25 cellular contexts compared by ENCODE assay signal in the genomic region with DNA sequence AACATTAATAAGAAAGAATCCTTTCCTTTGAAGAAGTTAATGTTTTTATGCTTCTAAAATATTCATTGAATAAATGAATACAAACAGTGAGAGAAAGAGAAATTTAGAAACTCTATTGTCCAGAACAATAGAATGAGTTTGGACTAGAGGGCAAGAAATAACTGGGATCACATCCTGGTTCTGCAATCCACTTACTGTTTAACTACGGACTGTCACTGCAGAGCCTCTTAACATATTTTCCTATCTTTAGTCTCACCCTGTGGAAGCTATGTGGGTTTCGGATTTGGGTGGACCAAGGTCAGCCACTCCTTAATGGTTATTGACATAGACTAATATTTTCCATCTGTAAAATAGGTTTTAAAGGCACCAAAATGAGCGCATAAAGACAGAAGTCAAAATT.
DNase-seq lines count a peak whose midpoint lies in the region; FAIRE-seq and TF ChIP-seq lines count a peak whose summit lies in the region.
"Had no signal": no experiment of that assay in that cellular context is flagged by ENCODE, and none has a peak within 500 bp of the region (broad histone marks: within the 10 kb centered on the region; RNA-seq: fewer than 3 reads in every experiment).

No MANE protein-coding gene starts in this region.

- H3K9me3 ChIP-seq in A673 (ENCODE audit: low read depth, low read length, poor library complexity, severe bottlenecking) (no peaks in the 10 kb centered on the region), SK-N-MC (ENCODE audit: low read depth, low read length) (no peaks in the 10 kb centered on the region), small intestine (ENCODE audit: control insufficient read depth, low read depth) (no peaks in the 10 kb centered on the region), Caco-2 (no peaks in the 10 kb centered on the region)
- H3K9me3 ChIP-seq: HAP-1 had no signal

- no peak for TF ChIP-seq CTCF in A673 (conservative IDR thresholded peaks at IDR 0.05; ENCODE audit: low read depth, low read length)
- TF ChIP-seq CTCF in Caco-2 (IDR thresholded peaks at IDR 0.05; ENCODE audit: insufficient read depth in 1 of 2, low read depth in 1 of 2, low read length in 1 of 2, severe bottlenecking in 1 of 2, unreplicated experiment in 1 of 2): no peak

- no peak overlapping the region for H3K4me3 Mint-ChIP-seq in Caco-2 (ENCODE audit: unreplicated experiment)
- H3K4me3 Mint-ChIP-seq: CD4-positive, CD25-positive, alpha-beta regulatory T cell; HFFc6 had no signal

- 43 to 73% (median 58%) methylated on average over 3 of the region's 3 CpGs for WGBS in small intestine, 3 donors

- intact Hi-C loops in A673 (cut with micrococcal nuclease; ENCODE audit: unreplicated experiment): no loop called here
- intact Hi-C loops in Caco-2 (cut with micrococcal nuclease; ENCODE audit: unreplicated experiment): no loop called here

- DNase-seq in DMS53 (lab: John Stamatoyannopoulos, UW) (peak; percentile 25), DMS53 treated with DMSO at 0.1 percent for 48 hours (lab: John Stamatoyannopoulos, UW; ENCODE audit: unreplicated experiment) (no peak), A673 (ENCODE audit: low spot score) (no peak), SK-N-MC (ENCODE audit: low read depth, low spot score) (no peak), small intestine (peak; percentile 45), Caco-2 (no peak), T-helper 9 cell (no peak)
- no peak for DNase-seq in stimulated activated CD4-positive, alpha-beta T cell treated with anti-CD3 and anti-CD28 coated beads, Interleukin-12 subunit alpha, Interleukin-12 subunit beta, amount 100 ng/mL, for 4 hours
- DNase-seq: ACHN; CD4-positive, CD25-positive, alpha-beta regulatory T cell; GDM1; GOT3; HFFc6; KBM-7; NCI-H2029; NCI-H446; NCI-H524 treated with DMSO at 0.1 percent for 48 hours; NCI-H774; RPMI8226; SHP77 treated with DMSO at 0.1 percent for 48 hours had no signal

- H3K4me1 Mint-ChIP-seq in Caco-2 (ENCODE audit: low read depth, unreplicated experiment): no peaks in the 10 kb centered on the region
- H3K4me1 Mint-ChIP-seq: CD4-positive, CD25-positive, alpha-beta regulatory T cell had no signal

- peaks cover 8% of the 10 kb centered on the region for H3K27me3 Mint-ChIP-seq in Caco-2 (ENCODE audit: insufficient read depth, unreplicated experiment)

- POLR2A ChIA-PET in A673 (lab: Charles Lee; ENCODE audit: low non-redundant PET) (interaction anchor here (0.6 kb wide), 1 partner anchor 603 kb away, joined by 3 read pairs; no protein-coding TSS in a partner anchor), Caco-2 (lab: Charles Lee) (no interaction called here)

- H3K36me3 ChIP-seq in A673 (ENCODE audit: insufficient read depth, low read length, poor library complexity, severe bottlenecking) (no peaks in the 10 kb centered on the region), SK-N-MC (ENCODE audit: insufficient read depth, low read length) (no peaks in the 10 kb centered on the region), small intestine (ENCODE audit: control insufficient read depth in 2 of 2, insufficient read depth in 2 of 2, low read length in 2 of 2) (no peaks in the 10 kb centered on the region), Caco-2 (ENCODE audit: control insufficient read depth, insufficient read depth, low read length) (no peaks in the 10 kb centered on the region)
- H3K36me3 ChIP-seq: HAP-1 had no signal

- no TSS peak for BruUV-seq in A673 (replicated peaks; lab: Mats Ljungman, UMichigan)
- no TSS peak for BruUV-seq in Caco-2 (replicated peaks; lab: Mats Ljungman, UMichigan)

- no peak overlapping the region for H3K27ac Mint-ChIP-seq in Caco-2 (ENCODE audit: unreplicated experiment)
- H3K27ac Mint-ChIP-seq: CD4-positive, CD25-positive, alpha-beta regulatory T cell; HFFc6 had no signal

- H3K4me3 ChIP-seq in A673 (ENCODE audit: low read depth, low read length, poor library complexity, severe bottlenecking) (no peak overlapping the region), SK-N-MC (0 out of 2 replicates have a peak overlapping the region, but pooled peaks have one; percentile 5), small intestine (ENCODE audit: low read depth in 1 of 2, low read length in 2 of 2) (no peak overlapping the region), Caco-2 (ENCODE audit: low read depth, low read length) (no peak overlapping the region)
- H3K4me3 ChIP-seq: GM12878, HAP-1 had no signal

- no peaks in the 10 kb centered on the region for H3K9me3 Mint-ChIP-seq in Caco-2 (ENCODE audit: unreplicated experiment)
- H3K9me3 Mint-ChIP-seq: HFFc6 had no signal

- peak; percentile 5 for FAIRE-seq in small intestine (lab: Jason Lieb, UNC)
- FAIRE-seq: D721Med, GM12878, HTR-8/SVneo had no signal

- peaks cover 15% of the 10 kb centered on the region for H3K4me1 ChIP-seq in A673 (ENCODE audit: insufficient read depth, low read length, poor library complexity, severe bottlenecking)
- peaks cover 0 to 2% of the 10 kb centered on the region in 2 donors for H3K4me1 ChIP-seq in small intestine (ENCODE audit: control insufficient read depth in 2 of 2, insufficient read depth in 1 of 2, low read depth in 1 of 2, low read length in 1 of 2)
- no peaks in the 10 kb centered on the region for H3K4me1 ChIP-seq in Caco-2
- H3K4me1 ChIP-seq: HAP-1 had no signal

- H3K9ac ChIP-seq in SK-N-MC (ENCODE audit: insufficient read length): no peak overlapping the region

- CTCF ChIA-PET in A673 (lab: Charles Lee): no interaction called here
- CTCF ChIA-PET in Caco-2 (lab: Charles Lee): no interaction called here

- H3K36me3 Mint-ChIP-seq in Caco-2 (ENCODE audit: insufficient read depth, unreplicated experiment): no peaks in the 10 kb centered on the region
- H3K36me3 Mint-ChIP-seq: CD4-positive, CD25-positive, alpha-beta regulatory T cell had no signal

- peak overlapping the region; percentile 12 for H3K27ac ChIP-seq in A673 (ENCODE audit: low read depth, low read length, poor library complexity, severe bottlenecking)
- peak overlapping the region; percentile 49; the same call in 1 of the 2 replicates for H3K27ac ChIP-seq in SK-N-MC
- H3K27ac ChIP-seq in small intestine (ENCODE audit: low read depth in 1 of 2, low read length in 1 of 2): no peak overlapping the region
- H3K27ac ChIP-seq: 22Rv1 had no signal

- H3K27me3 ChIP-seq in A673 (replicated peaks; ENCODE audit: insufficient read depth, low read depth, low read length, poor library complexity) (no peaks in the 10 kb centered on the region), small intestine (ENCODE audit: control insufficient read depth in 2 of 2, insufficient read depth in 2 of 2, low read length in 2 of 2) (no peaks in the 10 kb centered on the region), Caco-2 (replicated peaks; ENCODE audit: control insufficient read depth, insufficient read depth, low read length) (no peaks in the 10 kb centered on the region)

Comparison
In these comparisons a context has a peak if more than half of its experiments do, and no peak if none do; other contexts are left out.
1. DNase-seq: peak in DMS53 (single experiment) and small intestine (single experiment); none in DMS53 treated with DMSO at 0.1 percent for 48 hours (single experiment), A673 (single experiment), SK-N-MC (single experiment), Caco-2 (0 of 2), T-helper 9 cell (single experiment) and stimulated activated CD4-positive, alpha-beta T cell treated with anti-CD3 and anti-CD28 coated beads, Interleukin-12 subunit alpha, Interleukin-12 subunit beta, amount 100 ng/mL, for 4 hours (single experiment).
2. H3K27ac ChIP-seq: peak in A673 (single experiment) and SK-N-MC (single experiment); none in small intestine (0 of 2).